Comparison of ENCODE assay signal across 3 cellular contexts in the genomic region with DNA sequence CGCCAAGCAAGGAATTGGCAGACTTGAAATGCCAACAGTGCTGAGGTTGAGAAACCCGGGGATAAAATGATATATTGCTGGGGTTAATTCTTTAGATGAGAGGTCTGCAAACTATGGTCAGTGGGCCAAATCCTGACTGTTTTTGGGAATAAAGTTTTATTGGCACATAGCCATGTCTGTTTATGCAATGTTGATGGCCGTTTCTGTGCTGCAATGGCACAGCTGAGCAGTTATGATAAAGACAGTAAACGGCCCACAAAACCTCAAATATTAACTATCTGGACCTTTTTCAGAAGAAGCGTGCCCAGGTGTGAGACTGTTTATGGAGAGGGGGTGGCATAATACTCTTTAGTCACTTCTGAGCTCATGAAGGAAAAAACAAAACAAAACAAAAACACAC.
TF ChIP-seq lines count a peak whose summit lies in the region.

No MANE protein-coding gene starts in this region.

TF ChIP-seq in A549, 52 proteins besides CTCF, POLR2A, EP300 and RAD21:
- no peak for TF ChIP-seq MAZ (IDR thresholded peaks at IDR 0.05; ENCODE audit: borderline replicate concordance, low read depth, low read length)
- TF ChIP-seq MAFK (IDR thresholded peaks at IDR 0.05; ENCODE audit: partially characterized antibody): no peak
- no peak for TF ChIP-seq NPAS2 (CRISPR knock-in tag; IDR thresholded peaks at IDR 0.05; ENCODE audit: borderline replicate concordance)
- no peak for TF ChIP-seq CHD4 (IDR thresholded peaks at IDR 0.05; ENCODE audit: borderline replicate concordance)
- TF ChIP-seq, protein P1, sequence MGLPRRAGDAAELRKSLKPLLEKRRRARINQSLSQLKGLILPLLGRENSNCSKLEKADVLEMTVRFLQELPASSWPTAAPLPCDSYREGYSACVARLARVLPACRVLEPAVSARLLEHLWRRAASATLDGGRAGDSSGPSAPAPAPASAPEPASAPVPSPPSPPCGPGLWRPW (IDR thresholded peaks at IDR 0.05): no peak
- TF ChIP-seq SREBF2 (IDR thresholded peaks at IDR 0.05): no peak
- TF ChIP-seq, protein P2, sequence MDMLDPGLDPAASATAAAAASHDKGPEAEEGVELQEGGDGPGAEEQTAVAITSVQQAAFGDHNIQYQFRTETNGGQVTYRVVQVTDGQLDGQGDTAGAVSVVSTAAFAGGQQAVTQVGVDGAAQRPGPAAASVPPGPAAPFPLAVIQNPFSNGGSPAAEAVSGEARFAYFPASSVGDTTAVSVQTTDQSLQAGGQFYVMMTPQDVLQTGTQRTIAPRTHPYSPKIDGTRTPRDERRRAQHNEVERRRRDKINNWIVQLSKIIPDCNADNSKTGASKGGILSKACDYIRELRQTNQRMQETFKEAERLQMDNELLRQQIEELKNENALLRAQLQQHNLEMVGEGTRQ (IDR thresholded peaks at IDR 0.05): no peak
- TF ChIP-seq ESRRA (IDR thresholded peaks at IDR 0.05; ENCODE audit: borderline replicate concordance, low read length): no peak
- no peak for TF ChIP-seq RFX5 (IDR thresholded peaks at IDR 0.05)
- TF ChIP-seq, protein P3, sequence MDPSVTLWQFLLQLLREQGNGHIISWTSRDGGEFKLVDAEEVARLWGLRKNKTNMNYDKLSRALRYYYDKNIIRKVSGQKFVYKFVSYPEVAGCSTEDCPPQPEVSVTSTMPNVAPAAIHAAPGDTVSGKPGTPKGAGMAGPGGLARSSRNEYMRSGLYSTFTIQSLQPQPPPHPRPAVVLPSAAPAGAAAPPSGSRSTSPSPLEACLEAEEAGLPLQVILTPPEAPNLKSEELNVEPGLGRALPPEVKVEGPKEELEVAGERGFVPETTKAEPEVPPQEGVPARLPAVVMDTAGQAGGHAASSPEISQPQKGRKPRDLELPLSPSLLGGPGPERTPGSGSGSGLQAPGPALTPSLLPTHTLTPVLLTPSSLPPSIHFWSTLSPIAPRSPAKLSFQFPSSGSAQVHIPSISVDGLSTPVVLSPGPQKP (IDR thresholded peaks at IDR 0.05; ENCODE audit: low read depth, low read length): no peak
- no peak for TF ChIP-seq BHLHE40 (IDR thresholded peaks at IDR 0.05; ENCODE audit: low read depth, low read length)
- no peak for TF ChIP-seq FOXS1 (CRISPR knock-in tag; IDR thresholded peaks at IDR 0.05)
- TF ChIP-seq RNF2 (IDR thresholded peaks at IDR 0.05; ENCODE audit: borderline replicate concordance, low read depth): no peak
- TF ChIP-seq KDM1A (IDR thresholded peaks at IDR 0.05; ENCODE audit: low read depth): no peak
- TF ChIP-seq, protein P4, sequence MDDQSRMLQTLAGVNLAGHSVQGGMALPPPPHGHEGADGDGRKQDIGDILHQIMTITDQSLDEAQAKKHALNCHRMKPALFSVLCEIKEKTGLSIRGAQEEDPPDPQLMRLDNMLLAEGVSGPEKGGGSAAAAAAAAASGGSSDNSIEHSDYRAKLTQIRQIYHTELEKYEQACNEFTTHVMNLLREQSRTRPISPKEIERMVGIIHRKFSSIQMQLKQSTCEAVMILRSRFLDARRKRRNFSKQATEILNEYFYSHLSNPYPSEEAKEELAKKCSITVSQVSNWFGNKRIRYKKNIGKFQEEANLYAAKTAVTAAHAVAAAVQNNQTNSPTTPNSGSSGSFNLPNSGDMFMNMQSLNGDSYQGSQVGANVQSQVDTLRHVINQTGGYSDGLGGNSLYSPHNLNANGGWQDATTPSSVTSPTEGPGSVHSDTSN (IDR thresholded peaks at IDR 0.05): no peak
- TF ChIP-seq ZFP36 (IDR thresholded peaks at IDR 0.05; ENCODE audit: borderline replicate concordance, partially characterized antibody): no peak
- no peak for TF ChIP-seq FOSL2 (IDR thresholded peaks at IDR 0.05)
- no peak for TF ChIP-seq FOSL2 (CRISPR knock-in tag; IDR thresholded peaks at IDR 0.05)
- no peak for TF ChIP-seq TFCP2L1 (CRISPR knock-in tag; IDR thresholded peaks at IDR 0.05)

TF ChIP-seq in Ishikawa, 13 proteins besides CTCF, POLR2A, EP300 and RAD21:
- TF ChIP-seq NFIC (IDR thresholded peaks at IDR 0.05): peak; percentile 26; the same call in 1 of the 2 replicates
- TF ChIP-seq ZBTB7A (IDR thresholded peaks at IDR 0.05; ENCODE audit: low read depth): no peak

TF ChIP-seq in K562, 482 proteins besides CTCF, POLR2A, EP300 and RAD21 (continues in another document):
- TF ChIP-seq RBM17 (IDR thresholded peaks at IDR 0.05; ENCODE audit: borderline replicate concordance, low read depth, low read length): no peak
- no peak for TF ChIP-seq ZKSCAN1 (IDR thresholded peaks at IDR 0.05; ENCODE audit: low read depth, low read length)
- TF ChIP-seq ZNF586 (CRISPR knock-in tag; conservative IDR thresholded peaks at IDR 0.05): no peak
- TF ChIP-seq, protein P5, sequence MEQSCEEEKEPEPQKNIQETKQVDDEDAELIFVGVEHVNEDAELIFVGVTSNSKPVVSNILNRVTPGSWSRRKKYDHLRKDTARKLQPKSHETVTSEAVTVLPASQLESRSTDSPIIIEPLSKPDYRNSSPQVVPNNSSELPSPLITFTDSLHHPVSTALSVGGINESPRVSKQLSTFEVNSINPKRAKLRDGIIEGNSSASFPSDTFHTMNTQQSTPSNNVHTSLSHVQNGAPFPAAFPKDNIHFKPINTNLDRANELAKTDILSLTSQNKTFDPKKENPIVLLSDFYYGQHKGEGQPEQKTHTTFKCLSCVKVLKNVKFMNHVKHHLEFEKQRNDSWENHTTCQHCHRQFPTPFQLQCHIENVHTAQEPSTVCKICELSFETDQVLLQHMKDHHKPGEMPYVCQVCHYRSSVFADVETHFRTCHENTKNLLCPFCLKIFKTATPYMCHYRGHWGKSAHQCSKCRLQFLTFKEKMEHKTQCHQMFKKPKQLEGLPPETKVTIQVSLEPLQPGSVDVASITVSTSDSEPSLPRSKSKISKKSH (CRISPR knock-in tag; IDR thresholded peaks at IDR 0.05): no peak
- no peak for TF ChIP-seq RCOR1 (IDR thresholded peaks at IDR 0.05; ENCODE audit: borderline replicate concordance in 1 of 2, low read depth in 2 of 2, low read length in 2 of 2)
- TF ChIP-seq ZNF347 (CRISPR knock-in tag; IDR thresholded peaks at IDR 0.05; ENCODE audit: low read depth): no peak
- TF ChIP-seq MYNN (IDR thresholded peaks at IDR 0.05): no peak
- no peak for TF ChIP-seq MYNN (CRISPR knock-in tag; IDR thresholded peaks at IDR 0.05)
- TF ChIP-seq, protein P6, sequence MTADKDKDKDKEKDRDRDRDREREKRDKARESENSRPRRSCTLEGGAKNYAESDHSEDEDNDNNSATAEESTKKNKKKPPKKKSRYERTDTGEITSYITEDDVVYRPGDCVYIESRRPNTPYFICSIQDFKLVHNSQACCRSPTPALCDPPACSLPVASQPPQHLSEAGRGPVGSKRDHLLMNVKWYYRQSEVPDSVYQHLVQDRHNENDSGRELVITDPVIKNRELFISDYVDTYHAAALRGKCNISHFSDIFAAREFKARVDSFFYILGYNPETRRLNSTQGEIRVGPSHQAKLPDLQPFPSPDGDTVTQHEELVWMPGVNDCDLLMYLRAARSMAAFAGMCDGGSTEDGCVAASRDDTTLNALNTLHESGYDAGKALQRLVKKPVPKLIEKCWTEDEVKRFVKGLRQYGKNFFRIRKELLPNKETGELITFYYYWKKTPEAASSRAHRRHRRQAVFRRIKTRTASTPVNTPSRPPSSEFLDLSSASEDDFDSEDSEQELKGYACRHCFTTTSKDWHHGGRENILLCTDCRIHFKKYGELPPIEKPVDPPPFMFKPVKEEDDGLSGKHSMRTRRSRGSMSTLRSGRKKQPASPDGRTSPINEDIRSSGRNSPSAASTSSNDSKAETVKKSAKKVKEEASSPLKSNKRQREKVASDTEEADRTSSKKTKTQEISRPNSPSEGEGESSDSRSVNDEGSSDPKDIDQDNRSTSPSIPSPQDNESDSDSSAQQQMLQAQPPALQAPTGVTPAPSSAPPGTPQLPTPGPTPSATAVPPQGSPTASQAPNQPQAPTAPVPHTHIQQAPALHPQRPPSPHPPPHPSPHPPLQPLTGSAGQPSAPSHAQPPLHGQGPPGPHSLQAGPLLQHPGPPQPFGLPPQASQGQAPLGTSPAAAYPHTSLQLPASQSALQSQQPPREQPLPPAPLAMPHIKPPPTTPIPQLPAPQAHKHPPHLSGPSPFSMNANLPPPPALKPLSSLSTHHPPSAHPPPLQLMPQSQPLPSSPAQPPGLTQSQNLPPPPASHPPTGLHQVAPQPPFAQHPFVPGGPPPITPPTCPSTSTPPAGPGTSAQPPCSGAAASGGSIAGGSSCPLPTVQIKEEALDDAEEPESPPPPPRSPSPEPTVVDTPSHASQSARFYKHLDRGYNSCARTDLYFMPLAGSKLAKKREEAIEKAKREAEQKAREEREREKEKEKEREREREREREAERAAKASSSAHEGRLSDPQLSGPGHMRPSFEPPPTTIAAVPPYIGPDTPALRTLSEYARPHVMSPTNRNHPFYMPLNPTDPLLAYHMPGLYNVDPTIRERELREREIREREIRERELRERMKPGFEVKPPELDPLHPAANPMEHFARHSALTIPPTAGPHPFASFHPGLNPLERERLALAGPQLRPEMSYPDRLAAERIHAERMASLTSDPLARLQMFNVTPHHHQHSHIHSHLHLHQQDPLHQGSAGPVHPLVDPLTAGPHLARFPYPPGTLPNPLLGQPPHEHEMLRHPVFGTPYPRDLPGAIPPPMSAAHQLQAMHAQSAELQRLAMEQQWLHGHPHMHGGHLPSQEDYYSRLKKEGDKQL (CRISPR knock-in tag; IDR thresholded peaks at IDR 0.05; ENCODE audit: borderline replicate concordance): no peak
- TF ChIP-seq, protein P7, sequence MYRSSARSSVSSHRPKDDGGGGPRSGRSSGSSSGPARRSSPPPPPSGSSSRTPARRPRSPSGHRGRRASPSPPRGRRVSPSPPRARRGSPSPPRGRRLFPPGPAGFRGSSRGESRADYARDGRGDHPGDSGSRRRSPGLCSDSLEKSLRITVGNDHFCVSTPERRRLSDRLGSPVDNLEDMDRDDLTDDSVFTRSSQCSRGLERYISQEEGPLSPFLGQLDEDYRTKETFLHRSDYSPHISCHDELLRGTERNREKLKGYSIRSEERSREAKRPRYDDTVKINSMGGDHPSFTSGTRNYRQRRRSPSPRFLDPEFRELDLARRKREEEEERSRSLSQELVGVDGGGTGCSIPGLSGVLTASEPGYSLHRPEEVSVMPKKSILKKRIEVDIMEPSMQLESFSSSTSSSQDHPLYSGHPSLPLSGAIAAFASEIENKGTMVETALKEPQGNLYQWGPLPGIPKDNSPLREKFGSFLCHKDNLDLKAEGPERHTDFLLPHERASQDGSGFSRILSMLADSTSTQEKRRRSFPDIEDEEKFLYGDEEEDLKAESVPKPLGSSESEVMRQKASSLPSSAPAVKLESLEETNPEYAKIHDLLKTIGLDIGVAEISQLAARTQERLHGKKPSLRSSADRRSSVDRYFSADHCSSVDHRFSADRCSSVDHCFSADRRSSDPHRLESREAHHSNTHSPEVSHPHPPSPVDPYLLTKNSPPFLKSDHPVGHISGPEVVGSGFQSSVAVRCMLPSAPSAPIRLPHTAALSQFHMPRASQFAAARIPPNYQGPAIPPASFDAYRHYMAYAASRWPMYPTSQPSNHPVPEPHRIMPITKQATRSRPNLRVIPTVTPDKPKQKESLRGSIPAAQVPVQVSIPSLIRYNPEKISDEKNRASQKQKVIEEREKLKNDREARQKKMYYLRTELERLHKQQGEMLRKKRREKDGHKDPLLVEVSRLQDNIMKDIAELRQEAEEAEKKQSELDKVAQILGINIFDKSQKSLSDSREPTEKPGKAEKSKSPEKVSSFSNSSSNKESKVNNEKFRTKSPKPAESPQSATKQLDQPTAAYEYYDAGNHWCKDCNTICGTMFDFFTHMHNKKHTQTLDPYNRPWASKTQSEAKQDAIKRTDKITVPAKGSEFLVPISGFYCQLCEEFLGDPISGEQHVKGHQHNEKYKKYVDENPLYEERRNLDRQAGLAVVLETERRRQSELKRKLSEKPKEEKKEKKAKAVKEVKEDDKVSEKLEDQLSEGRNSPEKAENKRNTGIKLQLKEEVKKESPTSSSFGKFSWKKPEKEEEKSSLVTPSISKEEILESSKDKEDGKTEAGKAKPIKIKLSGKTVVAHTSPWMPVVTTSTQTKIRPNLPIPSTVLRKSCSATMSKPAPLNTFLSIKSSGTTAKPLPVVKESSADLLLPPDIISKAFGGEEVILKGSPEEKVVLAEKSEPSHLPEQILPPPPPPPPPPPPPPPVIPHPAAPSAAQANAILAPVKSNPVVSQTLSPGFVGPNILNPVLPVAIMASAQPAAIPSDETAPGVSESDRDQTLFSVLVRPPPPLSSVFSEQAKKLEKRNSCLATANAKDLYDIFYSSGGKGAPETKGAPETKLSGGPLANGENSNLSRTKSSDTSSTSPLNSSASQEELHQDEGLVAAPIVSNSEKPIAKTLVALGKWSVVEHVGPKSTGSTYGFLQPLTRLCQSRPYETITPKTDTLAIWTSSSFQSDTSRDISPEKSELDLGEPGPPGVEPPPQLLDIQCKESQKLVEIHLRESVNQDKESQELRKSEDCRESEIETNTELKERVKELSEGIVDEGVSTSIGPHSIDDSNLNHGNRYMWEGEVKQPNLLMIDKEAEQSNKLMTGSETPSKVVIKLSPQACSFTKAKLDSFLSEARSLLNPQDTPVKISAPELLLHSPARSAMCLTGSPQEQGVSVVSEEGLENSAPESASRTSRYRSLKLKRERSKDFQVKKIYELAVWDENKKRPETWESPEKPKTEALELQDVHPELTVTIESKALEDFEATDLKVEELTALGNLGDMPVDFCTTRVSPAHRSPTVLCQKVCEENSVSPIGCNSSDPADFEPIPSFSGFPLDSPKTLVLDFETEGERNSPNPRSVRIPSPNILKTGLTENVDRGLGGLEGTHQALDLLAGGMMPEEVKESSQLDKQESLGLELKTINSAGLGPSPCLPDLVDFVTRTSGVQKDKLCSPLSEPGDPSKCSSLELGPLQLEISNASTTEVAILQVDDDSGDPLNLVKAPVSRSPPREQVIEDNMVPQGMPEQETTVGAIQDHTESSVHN (IDR thresholded peaks at IDR 0.05; ENCODE audit: borderline replicate concordance in 1 of 2, low read depth in 1 of 2): no peak
- TF ChIP-seq ZNF695 (CRISPR knock-in tag; IDR thresholded peaks at IDR 0.05): no peak
- TF ChIP-seq RFX7 (CRISPR knock-in tag; IDR thresholded peaks at IDR 0.05): no peak
- TF ChIP-seq SP1 (CRISPR knock-in tag; IDR thresholded peaks at IDR 0.05): no peak
- TF ChIP-seq FOXA1 (IDR thresholded peaks at IDR 0.05; ENCODE audit: borderline replicate concordance): no peak
- no peak for TF ChIP-seq PTBP1 (IDR thresholded peaks at IDR 0.05; ENCODE audit: low read depth, low read length)
- TF ChIP-seq, protein P8, sequence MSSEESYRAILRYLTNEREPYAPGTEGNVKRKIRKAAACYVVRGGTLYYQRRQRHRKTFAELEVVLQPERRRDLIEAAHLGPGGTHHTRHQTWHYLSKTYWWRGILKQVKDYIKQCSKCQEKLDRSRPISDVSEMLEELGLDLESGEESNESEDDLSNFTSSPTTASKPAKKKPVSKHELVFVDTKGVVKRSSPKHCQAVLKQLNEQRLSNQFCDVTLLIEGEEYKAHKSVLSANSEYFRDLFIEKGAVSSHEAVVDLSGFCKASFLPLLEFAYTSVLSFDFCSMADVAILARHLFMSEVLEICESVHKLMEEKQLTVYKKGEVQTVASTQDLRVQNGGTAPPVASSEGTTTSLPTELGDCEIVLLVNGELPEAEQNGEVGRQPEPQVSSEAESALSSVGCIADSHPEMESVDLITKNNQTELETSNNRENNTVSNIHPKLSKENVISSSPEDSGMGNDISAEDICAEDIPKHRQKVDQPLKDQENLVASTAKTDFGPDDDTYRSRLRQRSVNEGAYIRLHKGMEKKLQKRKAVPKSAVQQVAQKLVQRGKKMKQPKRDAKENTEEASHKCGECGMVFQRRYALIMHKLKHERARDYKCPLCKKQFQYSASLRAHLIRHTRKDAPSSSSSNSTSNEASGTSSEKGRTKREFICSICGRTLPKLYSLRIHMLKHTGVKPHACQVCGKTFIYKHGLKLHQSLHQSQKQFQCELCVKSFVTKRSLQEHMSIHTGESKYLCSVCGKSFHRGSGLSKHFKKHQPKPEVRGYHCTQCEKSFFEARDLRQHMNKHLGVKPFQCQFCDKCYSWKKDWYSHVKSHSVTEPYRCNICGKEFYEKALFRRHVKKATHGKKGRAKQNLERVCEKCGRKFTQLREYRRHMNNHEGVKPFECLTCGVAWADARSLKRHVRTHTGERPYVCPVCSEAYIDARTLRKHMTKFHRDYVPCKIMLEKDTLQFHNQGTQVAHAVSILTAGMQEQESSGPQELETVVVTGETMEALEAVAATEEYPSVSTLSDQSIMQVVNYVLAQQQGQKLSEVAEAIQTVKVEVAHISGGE (CRISPR knock-in tag; IDR thresholded peaks at IDR 0.05): peak in 1 of 3 experiments; percentile 56; a peak in 1 of 6 replicates
- TF ChIP-seq SMAD2 (IDR thresholded peaks at IDR 0.05; ENCODE audit: low read depth, low read length): no peak
